In the genomic region with DNA sequence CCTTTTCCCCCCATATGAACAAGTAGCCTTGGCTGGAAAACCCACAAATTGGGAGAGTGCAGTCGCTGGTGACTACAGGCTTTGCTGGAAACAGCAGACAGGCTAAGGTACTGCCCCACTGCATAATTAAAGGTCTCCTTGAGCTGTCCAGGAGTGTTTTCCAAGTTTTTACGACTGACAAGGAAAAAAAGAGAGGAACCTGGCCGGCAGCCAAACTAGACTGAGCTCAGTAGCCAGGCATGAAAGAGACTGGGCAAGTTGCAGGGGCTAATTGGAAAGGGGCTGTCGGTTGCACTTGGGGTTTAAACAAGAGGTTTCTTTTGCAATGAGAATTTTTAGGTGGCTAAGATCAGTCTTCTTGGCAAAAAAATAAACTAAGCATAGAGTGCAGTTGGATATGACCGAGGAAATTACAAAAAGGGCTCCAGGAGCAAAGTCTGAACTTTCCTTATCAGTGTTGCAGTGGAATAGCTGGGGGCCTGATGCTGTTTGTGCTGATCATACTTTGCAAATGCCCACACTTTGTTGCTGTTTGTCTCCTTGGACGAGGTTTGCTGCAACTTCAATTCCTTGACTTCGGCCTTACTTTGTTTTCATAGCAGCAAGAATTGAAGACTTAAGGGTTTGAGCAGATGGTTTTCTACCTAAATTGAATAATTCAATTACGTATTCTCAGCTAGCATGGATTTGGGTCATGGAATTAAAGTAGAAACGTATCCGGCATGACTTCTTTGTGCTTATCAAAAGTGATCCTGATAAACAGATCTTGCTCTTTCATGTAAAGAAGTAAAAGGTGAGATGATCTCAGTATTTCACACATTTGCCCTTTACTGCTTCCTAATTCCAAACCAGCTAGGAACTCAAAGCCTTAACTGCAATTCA, we compare ENCODE assay signal across 8 cellular contexts. TPM values are rescaled to one million over a fixed set of nuclear protein-coding genes. Genes with fewer than 3 reads are reported as not detected.
DNase-seq lines count a peak whose midpoint lies in the region; ATAC-seq and TF ChIP-seq lines count a peak whose summit lies in the region.

No MANE protein-coding gene starts in this region.

- H3K9me3 ChIP-seq in gastrocnemius medialis: no peaks in the 10 kb centered on the region

- no peak for TF ChIP-seq CTCF in LNCaP clone FGC (IDR thresholded peaks at IDR 0.05; ENCODE audit: control insufficient read depth, extremely low read depth, insufficient read depth)
- TF ChIP-seq CTCF in gastrocnemius medialis (IDR thresholded peaks at IDR 0.05 in 4 of 5, conservative IDR thresholded peaks at IDR 0.05 in 1 of 5): no peak

- DNase-seq in ACHN (peak; percentile 87), LNCaP clone FGC (ENCODE audit: low read depth) (peak; percentile 96), anterior cingulate cortex (lab: John Stamatoyannopoulos, UW) (peak in 56 of 58 donors; percentile 7 to 86 (median 54)), hypothalamus (lab: John Stamatoyannopoulos, UW) (peak in 38 of 51 donors; percentile 0 to 64 (median 37)), gastrocnemius medialis (peak; percentile 19 to 32), iPS-NIHi7 (ENCODE audit: extremely low spot score) (no peak)
- no peak for DNase-seq in activated naive CD4-positive, alpha-beta T cell treated with anti-CD3 and anti-CD28 coated beads, Interleukin-2, amount 50 U/mL, for 72 hours (ENCODE audit: low spot score in 2 of 2)
- DNase-seq in activated naive CD4-positive, alpha-beta T cell treated with anti-CD3 and anti-CD28 coated beads, Interleukin-2, amount 50 U/mL, for 16 hours: no peak

- H3K27me3 ChIP-seq in gastrocnemius medialis: no peaks in the 10 kb centered on the region

- no peak overlapping the region for H3K27ac Mint-ChIP-seq in activated naive CD4-positive, alpha-beta T cell treated with anti-CD3 and anti-CD28 coated beads, Interleukin-2, amount 50 U/mL, for 72 hours

- peaks cover 2% of the 10 kb centered on the region in 2 donors for H3K9me3 Mint-ChIP-seq in activated naive CD4-positive, alpha-beta T cell treated with anti-CD3 and anti-CD28 coated beads, Interleukin-2, amount 50 U/mL, for 72 hours

- TF ChIP-seq POLR2A in gastrocnemius medialis (IDR thresholded peaks at IDR 0.05): no peak

- peak overlapping the region; percentile 88 to 90 (median 89) for H3K27ac ChIP-seq in gastrocnemius medialis

- H3K36me3 Mint-ChIP-seq in activated naive CD4-positive, alpha-beta T cell treated with anti-CD3 and anti-CD28 coated beads, Interleukin-2, amount 50 U/mL, for 72 hours: peaks cover 0 to 24% of the 10 kb centered on the region in 2 donors

- ATAC-seq in gastrocnemius medialis: peak in 1 of 2 donors; percentile 6
- no peak for ATAC-seq in activated naive CD4-positive, alpha-beta T cell treated with anti-CD3 and anti-CD28 coated beads, Interleukin-2, amount 50 U/mL, for 72 hours

- H3K4me3 ChIP-seq in LNCaP clone FGC (ENCODE audit: low read depth, low read length): peak overlapping the region; percentile 88
- peak overlapping the region; percentile 79 to 85 (median 82) for H3K4me3 ChIP-seq in gastrocnemius medialis

- no peaks in the 10 kb centered on the region for H3K36me3 ChIP-seq in gastrocnemius medialis

- peaks cover 20 to 28% of the 10 kb centered on the region in 2 donors for H3K4me1 ChIP-seq in gastrocnemius medialis

- intact Hi-C loops in gastrocnemius medialis (cut with DNase I; ENCODE audit: low total_unique reads): loop anchor here (5.0 to 10.0 kb wide), 2 partner anchors 33 to 221 kb away; no protein-coding TSS in a partner anchor

- in situ Hi-C loops in ACHN (cut with HindIII; ENCODE audit: low pct_ligation_motif_present, low pct_unique_long_range_greater_than_20kb, low sequenced_read_pairs): no loop called here
- in situ Hi-C loops in gastrocnemius medialis (cut with MboI; ENCODE audit: low sequenced_read_pairs in 4 of 4): no loop called here

RNA-seq across cellular contexts. Expression of a gene that starts 2.2 kb away (rescaled TPM):
- total RNA-seq in gastrocnemius medialis: 10 to 100 TPM in 2 of 4 donors, 1 to 10 TPM in 2; 7.3 to 16.4 (median 12.1) TPM
- not detected for total RNA-seq in activated naive CD4-positive, alpha-beta T cell treated with anti-CD3 and anti-CD28 coated beads, Interleukin-2, amount 50 U/mL, for 72 hours

Comparison
In these comparisons a context has a peak if more than half of its experiments do, and no peak if none do; other contexts are left out.
1. DNase-seq: peak in ACHN (single experiment), LNCaP clone FGC (single experiment), anterior cingulate cortex (56 of 58), hypothalamus (38 of 51) and gastrocnemius medialis (2 of 2); none in iPS-NIHi7 (single experiment), activated naive CD4-positive, alpha-beta T cell treated with anti-CD3 and anti-CD28 coated beads, Interleukin-2, amount 50 U/mL, for 72 hours (0 of 2) and activated naive CD4-positive, alpha-beta T cell treated with anti-CD3 and anti-CD28 coated beads, Interleukin-2, amount 50 U/mL, for 16 hours (single experiment).
2. RNA of a gene that starts 2.2 kb away (total RNA-seq): 7.3 to 16.4 TPM in gastrocnemius medialis; not detected in activated naive CD4-positive, alpha-beta T cell treated with anti-CD3 and anti-CD28 coated beads, Interleukin-2, amount 50 U/mL, for 72 hours; every median in the first group is over 4 times any median in the second.